In the genomic region with DNA sequence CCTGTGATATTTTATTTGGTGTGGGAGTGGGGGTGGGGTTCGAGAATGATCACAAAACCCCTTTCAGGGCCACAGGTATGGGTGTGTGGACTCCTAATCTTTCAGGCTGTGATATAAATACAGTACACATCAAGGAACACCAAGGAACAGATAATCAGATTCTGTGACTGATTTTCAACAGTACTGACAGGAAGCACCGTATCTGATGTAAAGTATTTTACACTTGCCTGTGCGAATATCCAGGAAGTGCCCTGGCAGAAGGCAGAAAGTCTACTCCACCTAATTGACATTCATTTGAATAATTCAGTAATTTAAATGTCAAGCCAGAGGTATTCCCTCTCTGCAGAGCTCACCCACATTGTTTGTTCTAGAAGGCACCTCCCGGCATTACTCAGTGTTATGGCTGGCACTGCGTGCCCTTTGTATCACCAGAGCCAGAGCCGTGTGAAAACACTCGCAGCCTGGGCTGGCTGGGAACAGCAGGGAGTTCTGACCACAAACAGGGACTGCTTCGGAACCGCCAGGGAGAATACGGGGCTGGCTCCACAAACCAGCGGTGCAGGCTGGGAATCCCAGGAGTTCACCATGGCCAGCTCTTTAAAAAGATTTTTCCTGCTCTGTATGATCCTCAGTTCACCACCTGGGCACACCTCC, we compare ENCODE assay signal across 8 cellular contexts.
A peak's percentile ranks its signal among the peaks of the same experiment; 100 is the strongest.
DNase-seq lines count a peak whose midpoint lies in the region; ATAC-seq, FAIRE-seq and TF ChIP-seq lines count a peak whose summit lies in the region.

No MANE protein-coding gene starts in this region.

- H3K4me1 ChIP-seq in upper lobe of right lung, result peaks cover 47% of the 10 kb centered on the region

- H3K27me3 ChIP-seq in layer of hippocampus (ENCODE audit: control insufficient read depth, insufficient read depth, low read length), result no peaks in the 10 kb centered on the region
- H3K27me3 ChIP-seq in upper lobe of right lung, result no peaks in the 10 kb centered on the region

- H3K9me3 Mint-ChIP-seq in activated naive CD4-positive, alpha-beta T cell treated with anti-CD3 and anti-CD28 coated beads for 36 hours, result no peaks in the 10 kb centered on the region
- H3K9me3 Mint-ChIP-seq in CD14-positive monocyte, result no peaks in the 10 kb centered on the region

- H3K27ac Mint-ChIP-seq in activated naive CD4-positive, alpha-beta T cell treated with anti-CD3 and anti-CD28 coated beads for 36 hours, result peak overlapping the region; percentile 62
- peak overlapping the region in 1 of 7 donors; percentile 34 for H3K27ac Mint-ChIP-seq in CD14-positive monocyte

- H3K36me3 Mint-ChIP-seq in activated naive CD4-positive, alpha-beta T cell treated with anti-CD3 and anti-CD28 coated beads for 36 hours (ENCODE audit: low read depth), result peaks cover 14% of the 10 kb centered on the region
- H3K36me3 Mint-ChIP-seq in CD14-positive monocyte, result peaks cover 13 to 14% of the 10 kb centered on the region in 2 donors

- DNase-seq in activated naive CD4-positive, alpha-beta T cell treated with anti-CD3 and anti-CD28 coated beads for 36 hours, result peak; percentile 47
- no peak for DNase-seq in activated naive CD4-positive, alpha-beta T cell (lab: John Stamatoyannopoulos, UW)
- DNase-seq in astrocyte of the hippocampus (ENCODE audit: low read depth, low spot score) (peak; percentile 96), upper lobe of right lung (peak; percentile 66), HTR-8/SVneo (ENCODE audit: insufficient read length, low spot score) (no peak), CD14-positive monocyte (ENCODE audit: low spot score) (no peak)

- peaks cover 38% of the 10 kb centered on the region for H3K4me1 Mint-ChIP-seq in activated naive CD4-positive, alpha-beta T cell treated with anti-CD3 and anti-CD28 coated beads for 36 hours (ENCODE audit: low read depth)
- no peaks in the 10 kb centered on the region for H3K4me1 Mint-ChIP-seq in CD14-positive monocyte

- no peak overlapping the region for H3K4me3 ChIP-seq in upper lobe of right lung

- intact Hi-C loops in activated naive CD4-positive, alpha-beta T cell treated with anti-CD3 and anti-CD28 coated beads for 36 hours (cut with micrococcal nuclease), result loop anchor here (1.0 to 10.0 kb wide), 5 partner anchors 54 to 961 kb away; partner anchors contain the start of gene ACVR1
- intact Hi-C loops in upper lobe of right lung (cut with DNase I), result loop anchor here (5.0 to 10.0 kb wide), 2 partner anchors 91 to 223 kb away; partner anchors contain the start of gene ACVR1
- intact Hi-C loops in CD14-positive monocyte (cut with micrococcal nuclease), result no loop called here

- peak; percentile 81 for ATAC-seq in upper lobe of right lung
- ATAC-seq in GM21515 (IDR thresholded peaks at IDR 0.05; ENCODE audit: unreplicated experiment), result no peak

- no peak overlapping the region for H3K4me3 Mint-ChIP-seq in activated naive CD4-positive, alpha-beta T cell treated with anti-CD3 and anti-CD28 coated beads for 36 hours
- no peak overlapping the region for H3K4me3 Mint-ChIP-seq in CD14-positive monocyte

- no peaks in the 10 kb centered on the region for H3K9me3 ChIP-seq in upper lobe of right lung

- TF ChIP-seq CTCF in upper lobe of right lung (IDR thresholded peaks at IDR 0.05) (no peak), CD14-positive monocyte (IDR thresholded peaks at IDR 0.05) (no peak)

- H3K27ac ChIP-seq in layer of hippocampus (ENCODE audit: low read depth, low read length) (peak overlapping the region; percentile 27), upper lobe of right lung (no peak overlapping the region)

- CTCF ChIA-PET in activated naive CD4-positive, alpha-beta T cell treated with anti-CD3 and anti-CD28 coated beads for 36 hours (lab: Charles Lee), result interaction anchor here (0.6 kb wide), 1 partner anchor 70 kb away, joined by 4 read pairs; no protein-coding TSS in a partner anchor

- no peak for FAIRE-seq in HTR-8/SVneo (lab: Jason Lieb, UNC)

- peaks cover 7% of the 10 kb centered on the region for H3K36me3 ChIP-seq in upper lobe of right lung

- no peaks in the 10 kb centered on the region for H3K27me3 Mint-ChIP-seq in activated naive CD4-positive, alpha-beta T cell treated with anti-CD3 and anti-CD28 coated beads for 36 hours (ENCODE audit: low read depth)
- H3K27me3 Mint-ChIP-seq in CD14-positive monocyte (ENCODE audit: low read depth in 3 of 3), result no peaks in the 10 kb centered on the region

Comparison
In these comparisons a context has a peak if more than half of its experiments do, and no peak if none do; other contexts are left out.
1. DNase-seq: peak in activated naive CD4-positive, alpha-beta T cell treated with anti-CD3 and anti-CD28 coated beads for 36 hours (single experiment), astrocyte of the hippocampus (single experiment) and upper lobe of right lung (single experiment); none in activated naive CD4-positive, alpha-beta T cell (0 of 4), HTR-8/SVneo (single experiment) and CD14-positive monocyte (single experiment).
2. intact Hi-C loops: an anchor here in activated naive CD4-positive, alpha-beta T cell treated with anti-CD3 and anti-CD28 coated beads for 36 hours (1.0 to 10.0 kb wide) and upper lobe of right lung (5.0 to 10.0 kb wide); none called in CD14-positive monocyte.